18 cellular contexts compared by ENCODE assay signal in genomic region chr11:128707671-128708070, GRCh38. TPM values are rescaled to one million over a fixed set of nuclear protein-coding genes. Genes with fewer than 3 reads are reported as not detected.
DNase-seq lines count a peak whose midpoint lies in the region; ATAC-seq and TF ChIP-seq lines count a peak whose summit lies in the region.
"Had no signal": no experiment of that assay in that cellular context is flagged by ENCODE, and none has a peak within 500 bp of the region (broad histone marks: within the 10 kb centered on the region; RNA-seq: fewer than 3 reads in every experiment).

No MANE protein-coding gene starts in this region.

- no peaks in the 10 kb centered on the region for H3K27me3 ChIP-seq in right lobe of liver
- H3K27me3 ChIP-seq: pancreas had no signal

- H3K9me3 Mint-ChIP-seq in activated naive CD8-positive, alpha-beta T cell (ENCODE audit: low read depth): no peaks in the 10 kb centered on the region
- peaks cover 19% of the 10 kb centered on the region for H3K9me3 Mint-ChIP-seq in activated naive CD8-positive, alpha-beta T cell treated with anti-CD3 and anti-CD28 coated beads for 36 hours
- H3K9me3 Mint-ChIP-seq in T-cell: no peaks in the 10 kb centered on the region
- peaks cover 2% of the 10 kb centered on the region for H3K9me3 Mint-ChIP-seq in stimulated activated effector memory CD8-positive, alpha-beta T cell treated with anti-CD3 and anti-CD28 coated beads, Interleukin-12 subunit alpha, Interleukin-12 subunit beta, amount 100 ng/mL, for 72 hours

- POLR2A ChIA-PET in T-cell (lab: Charles Lee): interaction anchor here in 1 of 2 donors (1.6 kb wide), 1 partner anchor 9 kb away, joined by 3 read pairs; no protein-coding TSS in a partner anchor

- peak overlapping the region; percentile 73 for H3K27ac Mint-ChIP-seq in activated naive CD8-positive, alpha-beta T cell
- no peak overlapping the region for H3K27ac Mint-ChIP-seq in activated naive CD8-positive, alpha-beta T cell treated with anti-CD3 and anti-CD28 coated beads for 36 hours
- peak overlapping the region; percentile 53 to 83 for H3K27ac Mint-ChIP-seq in T-cell
- peak overlapping the region; percentile 81 for H3K27ac Mint-ChIP-seq in stimulated activated effector memory CD8-positive, alpha-beta T cell treated with anti-CD3 and anti-CD28 coated beads, Interleukin-12 subunit alpha, Interleukin-12 subunit beta, amount 100 ng/mL, for 72 hours
- H3K27ac Mint-ChIP-seq: activated CD8-positive, alpha-beta memory T cell treated with anti-CD3 and anti-CD28 coated beads, Interleukin-2, amount 10 ng/mL, durations not matched to agents 7 days and 5 days had no signal

- intact Hi-C loops in right lobe of liver (cut with DNase I): no loop called here

- ATAC-seq in T-cell (replicated peaks in 1 of 4): no peak
- no peak for ATAC-seq in stimulated activated effector memory CD8-positive, alpha-beta T cell treated with anti-CD3 and anti-CD28 coated beads, Interleukin-12 subunit alpha, Interleukin-12 subunit beta, amount 100 ng/mL, for 72 hours
- ATAC-seq in activated CD4-positive, CD25-positive, alpha-beta regulatory T cell treated with anti-CD3 and anti-CD28 coated beads, Interleukin-2, amount 50 U/mL, for 24 hours: no peak
- ATAC-seq in right lobe of liver: no peak
- ATAC-seq: activated CD8-positive, alpha-beta memory T cell treated with anti-CD3 and anti-CD28 coated beads, Interleukin-2, amount 10 ng/mL, durations not matched to agents 7 days and 5 days; pancreas had no signal

- H3K4me1 Mint-ChIP-seq in activated naive CD8-positive, alpha-beta T cell (ENCODE audit: low read depth): peaks cover 96% of the 10 kb centered on the region
- H3K4me1 Mint-ChIP-seq in activated naive CD8-positive, alpha-beta T cell treated with anti-CD3 and anti-CD28 coated beads for 36 hours: peaks cover 75% of the 10 kb centered on the region
- peaks cover 90 to 98% (median 97%) of the 10 kb centered on the region in 3 donors for H3K4me1 Mint-ChIP-seq in T-cell
- H3K4me1 Mint-ChIP-seq in stimulated activated effector memory CD8-positive, alpha-beta T cell treated with anti-CD3 and anti-CD28 coated beads, Interleukin-12 subunit alpha, Interleukin-12 subunit beta, amount 100 ng/mL, for 72 hours: peaks cover 78% of the 10 kb centered on the region

- H3K4me3 ChIP-seq in fibroblast of the aortic adventitia (ENCODE audit: low read depth, low read length) (no peak overlapping the region), right lobe of liver (no peak overlapping the region)
- H3K4me3 ChIP-seq: pancreas had no signal

- no peak overlapping the region for H3K4me3 Mint-ChIP-seq in activated naive CD8-positive, alpha-beta T cell
- H3K4me3 Mint-ChIP-seq in activated naive CD8-positive, alpha-beta T cell treated with anti-CD3 and anti-CD28 coated beads for 36 hours: no peak overlapping the region
- no peak overlapping the region for H3K4me3 Mint-ChIP-seq in T-cell
- no peak overlapping the region for H3K4me3 Mint-ChIP-seq in stimulated activated effector memory CD8-positive, alpha-beta T cell treated with anti-CD3 and anti-CD28 coated beads, Interleukin-12 subunit alpha, Interleukin-12 subunit beta, amount 100 ng/mL, for 72 hours
- H3K4me3 Mint-ChIP-seq: activated CD8-positive, alpha-beta memory T cell treated with anti-CD3 and anti-CD28 coated beads, Interleukin-2, amount 10 ng/mL, durations not matched to agents 7 days and 5 days had no signal

- H3K4me1 ChIP-seq in right lobe of liver: peaks cover 0 to 15% (median 2%) of the 10 kb centered on the region in 4 donors
- H3K4me1 ChIP-seq: pancreas had no signal

- peak overlapping the region in 1 of 3 donors; percentile 30 for H3K27ac ChIP-seq in right lobe of liver
- H3K27ac ChIP-seq: pancreas had no signal

- no peaks in the 10 kb centered on the region for H3K27me3 Mint-ChIP-seq in activated naive CD8-positive, alpha-beta T cell
- H3K27me3 Mint-ChIP-seq in activated naive CD8-positive, alpha-beta T cell treated with anti-CD3 and anti-CD28 coated beads for 36 hours: no peaks in the 10 kb centered on the region
- no peaks in the 10 kb centered on the region for H3K27me3 Mint-ChIP-seq in T-cell
- H3K27me3 Mint-ChIP-seq: activated CD8-positive, alpha-beta memory T cell treated with anti-CD3 and anti-CD28 coated beads, Interleukin-2, amount 10 ng/mL, durations not matched to agents 7 days and 5 days had no signal

- H3K9me3 ChIP-seq in right lobe of liver: no peaks in the 10 kb centered on the region
- H3K9me3 ChIP-seq: pancreas had no signal

- TF ChIP-seq CTCF in fibroblast of the aortic adventitia (IDR thresholded peaks at IDR 0.05; ENCODE audit: insufficient read depth, low read length) (no peak), right lobe of liver (IDR thresholded peaks at IDR 0.05) (no peak)

- no peak for DNase-seq in activated naive CD8-positive, alpha-beta T cell treated with anti-CD3 and anti-CD28 coated beads for 36 hours
- no peak for DNase-seq in T-cell
- DNase-seq in fibroblast of the aortic adventitia (ENCODE audit: low read depth): peak; percentile 72
- no peak for DNase-seq in stimulated activated effector memory CD8-positive, alpha-beta T cell treated with anti-CD3 and anti-CD28 coated beads, Interleukin-12 subunit alpha, Interleukin-12 subunit beta, amount 100 ng/mL, for 72 hours (ENCODE audit: low spot score in 2 of 2)
- no peak for DNase-seq in NCI-H1048 (lab: John Stamatoyannopoulos, UW)
- no peak for DNase-seq in right lobe of liver
- DNase-seq: activated CD8-positive, alpha-beta memory T cell treated with anti-CD3 and anti-CD28 coated beads, Interleukin-2, amount 10 ng/mL, durations not matched to agents 7 days and 5 days; amniotic stem cell; DND-41; effector CD8-positive, alpha-beta T cell; hypothalamus; mesendoderm; NCI-H1105; NCI-H774; pancreas; stimulated activated CD4-positive, alpha-beta T cell treated with anti-CD3 and anti-CD28 coated beads, Interleukin-2, amount 100 ng/mL, for 24 hours had no signal

- no peak for TF ChIP-seq POLR2A in right lobe of liver (IDR thresholded peaks at IDR 0.05)

- peaks cover 29% of the 10 kb centered on the region for H3K36me3 Mint-ChIP-seq in activated naive CD8-positive, alpha-beta T cell
- H3K36me3 Mint-ChIP-seq in activated naive CD8-positive, alpha-beta T cell treated with anti-CD3 and anti-CD28 coated beads for 36 hours: peaks cover 66% of the 10 kb centered on the region
- H3K36me3 Mint-ChIP-seq in T-cell: peaks cover 49% of the 10 kb centered on the region
- peaks cover 27% of the 10 kb centered on the region for H3K36me3 Mint-ChIP-seq in stimulated activated effector memory CD8-positive, alpha-beta T cell treated with anti-CD3 and anti-CD28 coated beads, Interleukin-12 subunit alpha, Interleukin-12 subunit beta, amount 100 ng/mL, for 72 hours

- CTCF ChIA-PET in T-cell (lab: Charles Lee): interaction anchor here in 1 of 2 donors (0.6 to 1.2 kb wide), 2 partner anchors 28 to 550 kb away, joined by 3 to 5 read pairs; no protein-coding TSS in a partner anchor

- H3K36me3 ChIP-seq in right lobe of liver: no peaks in the 10 kb centered on the region
- H3K36me3 ChIP-seq: pancreas had no signal

RNA-seq across cellular contexts. Expression of gene FLI1, which starts 13.8 kb away (rescaled TPM):
- 10 to 100 TPM; 37.5 to 38.9 TPM for total RNA-seq in activated naive CD8-positive, alpha-beta T cell treated with anti-CD3 and anti-CD28 coated beads for 36 hours
- total RNA-seq in T-cell (100 to 1,000 TPM in 2 of 5 donors, 10 to 100 TPM in 3; 87.0 to 114 (median 94.6) TPM), fibroblast of the aortic adventitia (ENCODE audit: low replicate concordance) (2.6 and 10.1 TPM in 2 replicates), right lobe of liver (1 to 10 TPM; 3.8 to 7.9 (median 6.2) TPM)
